ENCODE assay signal across 20 cellular contexts in genomic region chr11:9762531-9762930, GRCh38.
"Had no signal": no experiment of that assay in that cellular context is flagged by ENCODE, and none has a peak within 500 bp of the region (broad histone marks: within the 10 kb centered on the region; RNA-seq: fewer than 3 reads in every experiment).

No MANE protein-coding gene starts in this region.

- H3K27me3 Mint-ChIP-seq: activated CD4-positive, alpha-beta T cell treated with anti-CD3 and anti-CD28 coated beads, Interleukin-2, amount 10 ng/mL, durations not matched to agents 7 days and 5 days had no signal

- H3K36me3 ChIP-seq: adrenal gland, esophagus muscularis mucosa, heart right ventricle, left ventricle myocardium inferior, neutrophil, pancreas, right lobe of liver, upper lobe of left lung had no signal

- H3K4me3 ChIP-seq: adrenal gland, esophagus muscularis mucosa, heart right ventricle, left ventricle myocardium inferior, pancreas, right lobe of liver, testis, upper lobe of left lung had no signal

- H3K27me3 ChIP-seq: adrenal gland, esophagus muscularis mucosa, heart right ventricle, pancreas, right lobe of liver, testis, upper lobe of left lung had no signal

- H3K27ac Mint-ChIP-seq: activated CD4-positive, alpha-beta T cell treated with anti-CD3 and anti-CD28 coated beads, Interleukin-2, amount 10 ng/mL, durations not matched to agents 7 days and 5 days; stimulated activated effector memory CD8-positive, alpha-beta T cell treated with anti-CD3 and anti-CD28 coated beads, Interleukin-12 subunit alpha, Interleukin-12 subunit beta, amount 100 ng/mL, for 72 hours had no signal

- H3K9me3 Mint-ChIP-seq: activated CD4-positive, alpha-beta T cell treated with anti-CD3 and anti-CD28 coated beads, Interleukin-2, amount 10 ng/mL, durations not matched to agents 7 days and 5 days; activated T-cell treated with anti-CD3 and anti-CD28 coated beads, Interleukin-2, amount 50 U/mL, for 4 hours; natural killer cell; stimulated activated effector memory CD8-positive, alpha-beta T cell treated with anti-CD3 and anti-CD28 coated beads, Interleukin-12 subunit alpha, Interleukin-12 subunit beta, amount 100 ng/mL, for 72 hours had no signal

- DNase-seq: activated CD4-positive, alpha-beta T cell treated with anti-CD3 and anti-CD28 coated beads, Interleukin-2, amount 10 ng/mL, durations not matched to agents 7 days and 5 days; activated CD8-positive, alpha-beta memory T cell treated with anti-CD3 and anti-CD28 coated beads, Interleukin-2, amount 50 U/mL, for 4 hours; activated effector memory CD4-positive, alpha-beta T cell treated with Interleukin-2 at 50 U/mL for 16 hours; activated naive CD4-positive, alpha-beta T cell treated with anti-CD3 and anti-CD28 coated beads, Interleukin-2, amount 50 U/mL, for 16 hours; activated T-cell treated with anti-CD3 and anti-CD28 coated beads, Interleukin-2, amount 50 U/mL, for 4 hours; adrenal gland; dermis blood vessel endothelial cell; effector memory CD4-positive, alpha-beta T cell; heart right ventricle; left ventricle myocardium inferior; mammary epithelial cell; natural killer cell; pancreas; right lobe of liver; stimulated activated CD4-positive, alpha-beta T cell treated with anti-CD3 and anti-CD28 coated beads, Interleukin-4, amount 100 ng/mL, for 24 hours; testis; upper lobe of left lung had no signal

- H3K36me3 Mint-ChIP-seq: natural killer cell had no signal

- H3K9me3 ChIP-seq: adrenal gland, esophagus muscularis mucosa, heart right ventricle, left ventricle myocardium inferior, neutrophil, pancreas, right lobe of liver, testis, upper lobe of left lung had no signal

- H3K4me3 Mint-ChIP-seq: activated CD4-positive, alpha-beta T cell treated with anti-CD3 and anti-CD28 coated beads, Interleukin-2, amount 10 ng/mL, durations not matched to agents 7 days and 5 days; activated T-cell treated with anti-CD3 and anti-CD28 coated beads, Interleukin-2, amount 50 U/mL, for 4 hours; natural killer cell; stimulated activated effector memory CD8-positive, alpha-beta T cell treated with anti-CD3 and anti-CD28 coated beads, Interleukin-12 subunit alpha, Interleukin-12 subunit beta, amount 100 ng/mL, for 72 hours had no signal
